1 cellular context compared by ENCODE assay signal in genomic region chr4:41878170-41878941, GRCh38.
TF ChIP-seq lines count a peak whose summit lies in the region.

No MANE protein-coding gene starts in this region.

TF ChIP-seq in WTC11, 78 proteins besides CTCF, POLR2A, EP300 and RAD21 (continued from another document):
- no peak for TF ChIP-seq PREB (CRISPR knock-in tag; IDR thresholded peaks at IDR 0.05; ENCODE audit: borderline replicate concordance)
- no peak for TF ChIP-seq ZNF219 (CRISPR knock-in tag; IDR thresholded peaks at IDR 0.05; ENCODE audit: borderline replicate concordance)
- no peak for TF ChIP-seq GTF2I (CRISPR knock-in tag; conservative IDR thresholded peaks at IDR 0.05)
- TF ChIP-seq EMX1 (CRISPR knock-in tag; IDR thresholded peaks at IDR 0.05), result no peak
- TF ChIP-seq TEAD1 (CRISPR knock-in tag; IDR thresholded peaks at IDR 0.05), result no peak
- TF ChIP-seq TCF7 (CRISPR knock-in tag; IDR thresholded peaks at IDR 0.05; ENCODE audit: low read depth), result no peak
- no peak for TF ChIP-seq TEAD4 (CRISPR knock-in tag; IDR thresholded peaks at IDR 0.05)
- no peak for TF ChIP-seq ZSCAN18 (CRISPR knock-in tag; IDR thresholded peaks at IDR 0.05)
- TF ChIP-seq CREM (CRISPR knock-in tag; IDR thresholded peaks at IDR 0.05), result no peak
